ENCODE assay signal across 11 cellular contexts in the genomic region with DNA sequence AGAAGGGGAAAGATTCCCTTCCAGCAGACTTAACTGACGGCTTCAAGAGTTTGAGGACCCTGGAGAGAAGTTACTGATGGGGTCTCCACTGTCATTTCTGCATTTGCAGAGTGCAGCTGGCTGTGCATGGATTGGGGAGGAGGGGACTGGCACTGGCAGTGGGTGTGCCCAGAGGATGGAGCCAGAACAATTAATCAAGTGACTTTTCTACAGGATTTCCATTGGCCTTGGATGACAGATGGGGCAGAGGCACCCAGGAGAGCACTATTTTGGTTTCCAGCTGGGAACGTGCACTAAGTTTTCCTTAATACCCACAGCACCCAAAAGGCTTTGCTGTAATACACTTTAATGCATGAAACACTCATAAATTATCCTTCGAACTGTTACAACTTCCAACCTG. TPM values are rescaled to one million over a fixed set of nuclear protein-coding genes. Genes with fewer than 3 reads are reported as not detected.
DNase-seq lines count a peak whose midpoint lies in the region; ATAC-seq, FAIRE-seq and TF ChIP-seq lines count a peak whose summit lies in the region.
"Had no signal": no experiment of that assay in that cellular context is flagged by ENCODE, and none has a peak within 500 bp of the region (broad histone marks: within the 10 kb centered on the region; RNA-seq: fewer than 3 reads in every experiment).

No MANE protein-coding gene starts in this region.

- H3K36me3 Mint-ChIP-seq in endodermal cell (ENCODE audit: low read depth) = no peaks in the 10 kb centered on the region
- H3K36me3 Mint-ChIP-seq: activated CD8-positive, alpha-beta memory T cell treated with anti-CD3 and anti-CD28 coated beads, Interleukin-2, amount 10 ng/mL, durations not matched to agents 7 days and 5 days had no signal

- H4K20me1 ChIP-seq in osteoblast (ENCODE audit: insufficient read depth, low read length) = no peaks in the 10 kb centered on the region

- peak overlapping the region; percentile 90 for H3K4me2 ChIP-seq in osteoblast (ENCODE audit: insufficient read depth, low read length)

- WGBS in endodermal cell (ENCODE audit: insufficient coverage in 1 of 2, insufficient read length in 1 of 2), 2 experiments = 67 to 74% methylated on average over 2 to 3 of the region's 3 CpGs
- 59 to 63% methylated on average over 3 of the region's 3 CpGs for WGBS in pancreas, 2 donors

- H3K4me1 ChIP-seq in endodermal cell (ENCODE audit: control insufficient read depth, insufficient read depth, low read length) (no peaks in the 10 kb centered on the region), osteoblast (ENCODE audit: insufficient read depth, low read length) (peaks cover 48% of the 10 kb centered on the region), pancreas (peaks cover 0 to 11% (median 0%) of the 10 kb centered on the region in 3 donors)

- H3K36me3 ChIP-seq in endodermal cell (ENCODE audit: control insufficient read depth, insufficient read depth, low read length) (no peaks in the 10 kb centered on the region), osteoblast (ENCODE audit: insufficient read depth, low read length) (peaks cover 14% of the 10 kb centered on the region), pancreas (no peaks in the 10 kb centered on the region)

- H3K27ac ChIP-seq in endodermal cell (ENCODE audit: low read depth, low read length) = no peak overlapping the region
- H3K27ac ChIP-seq in osteoblast (ENCODE audit: low read depth, low read length) = peak overlapping the region; percentile 95
- H3K27ac ChIP-seq in pancreas = no peak overlapping the region

- H3K4me3 ChIP-seq in endodermal cell (ENCODE audit: low read length) = no peak overlapping the region
- peak overlapping the region; percentile 94 for H3K4me3 ChIP-seq in osteoblast (ENCODE audit: insufficient read depth, low read length)
- H3K4me3 ChIP-seq in pancreas = no peak overlapping the region

- H3K9me3 ChIP-seq in endodermal cell (ENCODE audit: control insufficient read depth, low read length) (no peaks in the 10 kb centered on the region), osteoblast (ENCODE audit: low read depth, low read length) (no peaks in the 10 kb centered on the region), pancreas (no peaks in the 10 kb centered on the region)

- H3K27ac Mint-ChIP-seq in endodermal cell = no peak overlapping the region
- H3K27ac Mint-ChIP-seq: activated CD8-positive, alpha-beta memory T cell treated with anti-CD3 and anti-CD28 coated beads, Interleukin-2, amount 10 ng/mL, durations not matched to agents 7 days and 5 days; activated naive CD4-positive, alpha-beta T cell treated with anti-CD3 and anti-CD28 coated beads for 36 hours had no signal

- no peak for FAIRE-seq in pancreas (lab: Jason Lieb, UNC)

- peak overlapping the region; percentile 71 for H3K4me3 Mint-ChIP-seq in endodermal cell
- H3K4me3 Mint-ChIP-seq: activated CD8-positive, alpha-beta memory T cell treated with anti-CD3 and anti-CD28 coated beads, Interleukin-2, amount 10 ng/mL, durations not matched to agents 7 days and 5 days; activated naive CD4-positive, alpha-beta T cell treated with anti-CD3 and anti-CD28 coated beads for 36 hours had no signal

- DNase-seq in DMS 273 (lab: John Stamatoyannopoulos, UW; ENCODE audit: unreplicated experiment) (peak; percentile 78), NCI-H1417 (lab: John Stamatoyannopoulos, UW) (peak in 2 of 3 experiments; percentile 38 to 70), endodermal cell (no peak), osteoblast (ENCODE audit: insufficient read length, low spot score, missing footprints) (no peak), pancreas (no peak), NCI-H2081 treated with DMSO at 0.1 percent for 48 hours (lab: John Stamatoyannopoulos, UW) (no peak), H4 (ENCODE audit: low spot score) (no peak)
- DNase-seq: activated CD8-positive, alpha-beta memory T cell treated with anti-CD3 and anti-CD28 coated beads, Interleukin-2, amount 10 ng/mL, durations not matched to agents 7 days and 5 days; activated naive CD4-positive, alpha-beta T cell treated with anti-CD3 and anti-CD28 coated beads for 36 hours; NCI-H446 treated with DMSO at 0.1 percent for 48 hours had no signal

- ATAC-seq in pancreas = no peak
- ATAC-seq in HG03095 (IDR thresholded peaks at IDR 0.05; ENCODE audit: unreplicated experiment) = no peak
- ATAC-seq: activated CD8-positive, alpha-beta memory T cell treated with anti-CD3 and anti-CD28 coated beads, Interleukin-2, amount 10 ng/mL, durations not matched to agents 7 days and 5 days had no signal

- peaks cover 93% of the 10 kb centered on the region for H3K27me3 Mint-ChIP-seq in endodermal cell (ENCODE audit: insufficient read depth)

- no peak overlapping the region for H3K9ac ChIP-seq in endodermal cell (ENCODE audit: extremely low read depth, low read length, poor library complexity, severe bottlenecking)

- peaks cover 34% of the 10 kb centered on the region for H3K79me2 ChIP-seq in osteoblast (ENCODE audit: insufficient read depth, low read length)

- H3K9me3 Mint-ChIP-seq in endodermal cell = no peaks in the 10 kb centered on the region
- H3K9me3 Mint-ChIP-seq: activated naive CD4-positive, alpha-beta T cell treated with anti-CD3 and anti-CD28 coated beads for 36 hours had no signal

- no peak overlapping the region for H2AFZ ChIP-seq in osteoblast (ENCODE audit: low read length)

- H3K4me1 Mint-ChIP-seq in endodermal cell = peaks cover 4% of the 10 kb centered on the region
- H3K4me1 Mint-ChIP-seq: activated CD8-positive, alpha-beta memory T cell treated with anti-CD3 and anti-CD28 coated beads, Interleukin-2, amount 10 ng/mL, durations not matched to agents 7 days and 5 days had no signal

- H3K27me3 ChIP-seq in endodermal cell (ENCODE audit: control insufficient read depth, insufficient read depth, low read length, poor library complexity, severe bottlenecking) (peaks cover 72% of the 10 kb centered on the region), osteoblast (ENCODE audit: insufficient read depth, low read length) (peaks cover 3% of the 10 kb centered on the region), pancreas (no peaks in the 10 kb centered on the region)

- intact Hi-C loops in pancreas (cut with DNase I) = no loop called here

- TF ChIP-seq CTCF in endodermal cell (conservative IDR thresholded peaks at IDR 0.05) (no peak), osteoblast (IDR thresholded peaks at IDR 0.05; ENCODE audit: extremely low read depth, low read depth, low read length) (no peak), pancreas (IDR thresholded peaks at IDR 0.05) (no peak)

RNA-seq across cellular contexts. Expression of a gene that starts 1.3 kb away (rescaled TPM):
- under 1 TPM in 1 of 2 donors, not detected in 1; 0.26 TPM for total RNA-seq in endodermal cell
- polyA plus RNA-seq in endodermal cell (2013, experiment 1 of 2) = 0.75 TPM
- 0.99 TPM for polyA plus RNA-seq in endodermal cell (2013, experiment 2 of 2)
- 3.8 and 6.2 TPM in 2 replicates for total RNA-seq in osteoblast
- under 1 TPM in 4 of 6 donors, not detected in 2; 0.25 to 0.72 (median 0.40) TPM for total RNA-seq in pancreas
- 1 to 10 TPM in 1 of 2 donors, under 1 TPM in 1; 0.59 to 1.1 TPM for polyA plus RNA-seq in pancreas
- total RNA-seq in H4 (2014; rRNA removed; shearing (Covaris generic)) = not detected in 2 replicates
- total RNA-seq: activated CD8-positive, alpha-beta memory T cell treated with anti-CD3 and anti-CD28 coated beads, Interleukin-2, amount 10 ng/mL, durations not matched to agents 7 days and 5 days; activated naive CD4-positive, alpha-beta T cell treated with anti-CD3 and anti-CD28 coated beads for 36 hours had no signal

Comparison
In these comparisons a context has a peak if more than half of its experiments do, and no peak if none do; other contexts are left out.
1. DNase-seq: peak in DMS 273 (single experiment) and NCI-H1417 (2 of 3); none in endodermal cell (single experiment), osteoblast (single experiment), pancreas (0 of 6), NCI-H2081 treated with DMSO at 0.1 percent for 48 hours (single experiment) and H4 (single experiment).